15 cellular contexts compared by ENCODE assay signal in genomic region chr10:14995964-14996565, GRCh38. TPM values are rescaled to one million over a fixed set of nuclear protein-coding genes. Genes with fewer than 3 reads are reported as not detected.
"Had no signal": no experiment of that assay in that cellular context is flagged by ENCODE, and none has a peak within 500 bp of the region (broad histone marks: within the 10 kb centered on the region; RNA-seq: fewer than 3 reads in every experiment).

No MANE protein-coding gene starts in this region.

- H3K9me3 ChIP-seq: psoas muscle, tibial artery, uterus had no signal

- H3K9me3 Mint-ChIP-seq: activated naive CD8-positive, alpha-beta T cell treated with anti-CD3 and anti-CD28 coated beads, Interleukin-2, amount 10 ng/mL, durations not matched to agents 7 days and 5 days had no signal

- H3K27me3 ChIP-seq: hepatocyte, uterus had no signal

- ATAC-seq: activated CD4-positive, CD25-positive, alpha-beta regulatory T cell treated with anti-CD3 and anti-CD28 coated beads, Interleukin-2, amount 50 U/mL, for 24 hours; naive thymus-derived CD8-positive, alpha-beta T cell; psoas muscle had no signal

- H3K36me3 Mint-ChIP-seq: activated naive CD8-positive, alpha-beta T cell treated with anti-CD3 and anti-CD28 coated beads, Interleukin-2, amount 10 ng/mL, durations not matched to agents 7 days and 5 days; naive thymus-derived CD8-positive, alpha-beta T cell had no signal

- H3K36me3 ChIP-seq: tibial artery, uterus had no signal

- H3K27ac ChIP-seq: hepatocyte, psoas muscle, skin epidermis, tibial artery, uterus had no signal

- H3K4me1 ChIP-seq: psoas muscle, tibial artery, uterus had no signal

- H3K4me3 Mint-ChIP-seq: activated naive CD8-positive, alpha-beta T cell treated with anti-CD3 and anti-CD28 coated beads, Interleukin-2, amount 10 ng/mL, durations not matched to agents 7 days and 5 days had no signal

- DNase-seq: activated naive CD8-positive, alpha-beta T cell treated with anti-CD3 and anti-CD28 coated beads, Interleukin-2, amount 10 ng/mL, durations not matched to agents 7 days and 5 days; central memory CD4-positive, alpha-beta T cell; cortex of kidney; effector CD8-positive, alpha-beta T cell; naive thymus-derived CD8-positive, alpha-beta T cell; psoas muscle; stimulated activated CD4-positive, alpha-beta T cell treated with anti-CD3 and anti-CD28 coated beads, Interleukin-4, amount 100 ng/mL, for 4 hours; SW 1271; tibial artery; uterus had no signal

- H3K27ac Mint-ChIP-seq: activated naive CD8-positive, alpha-beta T cell treated with anti-CD3 and anti-CD28 coated beads, Interleukin-2, amount 10 ng/mL, durations not matched to agents 7 days and 5 days; naive thymus-derived CD8-positive, alpha-beta T cell had no signal

- H3K4me3 ChIP-seq: hepatocyte, lung, psoas muscle, tibial artery, uterus had no signal

RNA-seq across cellular contexts. Expression of gene MEIG1, which starts 36.9 kb away (rescaled TPM):
- total RNA-seq: hepatocyte; mononuclear cell; naive thymus-derived CD8-positive, alpha-beta T cell; psoas muscle; uterus had no signal

RNA-seq across cellular contexts. Expression of gene OLAH, which starts 47.7 kb away (rescaled TPM):
- total RNA-seq: hepatocyte; mononuclear cell; naive thymus-derived CD8-positive, alpha-beta T cell had no signal
- polyA plus RNA-seq: hepatocyte; naive thymus-derived CD8-positive, alpha-beta T cell had no signal
